In genomic region chr20:56513096-56513806, GRCh38 we compare ENCODE assay signal across 31 cellular contexts. TPM values are rescaled to one million over a fixed set of nuclear protein-coding genes. Genes with fewer than 3 reads are reported as not detected.
A peak's percentile ranks its signal among the peaks of the same experiment; 100 is the strongest.
DNase-seq lines count a peak whose midpoint lies in the region; ATAC-seq and TF ChIP-seq lines count a peak whose summit lies in the region.
"Had no signal": no experiment of that assay in that cellular context is flagged by ENCODE, and none has a peak within 500 bp of the region (broad histone marks: within the 10 kb centered on the region; RNA-seq: fewer than 3 reads in every experiment).

No MANE protein-coding gene starts in this region.

- H3K4me3 ChIP-seq in IMR-90 (ENCODE audit: insufficient read depth, low read depth, low read length) = no peak overlapping the region
- no peak overlapping the region for H3K4me3 ChIP-seq in epithelial cell of esophagus (ENCODE audit: low read length)
- H3K4me3 ChIP-seq in mesenchymal stem cell (ENCODE audit: insufficient read depth in 1 of 2, low read depth in 1 of 2, low read length in 2 of 2) = no peak overlapping the region
- H3K4me3 ChIP-seq: body of pancreas, thoracic aorta had no signal

- no peak overlapping the region for H3K4ac ChIP-seq in IMR-90 (ENCODE audit: low read depth, low read length)
- H3K4ac ChIP-seq in mesenchymal stem cell (ENCODE audit: low read depth in 1 of 2, low read length in 2 of 2) = no peak overlapping the region

- H2AK9ac ChIP-seq in IMR-90 (replicated peaks; ENCODE audit: low read depth, low read length, poor library complexity) = no peak overlapping the region

- POLR2A ChIA-PET in IMR-90 (lab: Charles Lee; ENCODE audit: unreplicated experiment) = no interaction called here
- POLR2A ChIA-PET in activated CD8-positive, alpha-beta T cell treated with anti-CD3 and anti-CD28 coated beads for 36 hours (lab: Charles Lee) = interaction anchor here (1.4 kb wide), 1 partner anchor 10 kb away, joined by 3 read pairs; no protein-coding TSS in a partner anchor

- H3K27me3 Mint-ChIP-seq in stimulated activated naive B cell treated with anti-CD40 and anti-IgM and Interleukin-4, amounts not matched to agents 10 μg/mL and 1 μg/mL and 100 μg/mL, for 72 hours = no peaks in the 10 kb centered on the region
- H3K27me3 Mint-ChIP-seq in activated CD8-positive, alpha-beta T cell treated with anti-CD3 and anti-CD28 coated beads for 36 hours = no peaks in the 10 kb centered on the region
- H3K27me3 Mint-ChIP-seq: activated CD4-positive, alpha-beta memory T cell treated with anti-CD3 and anti-CD28 coated beads for 36 hours; IgD-negative memory B cell; progenitor cell of endocrine pancreas; T-cell had no signal

- TF ChIP-seq CTCF in IMR-90 (conservative IDR thresholded peaks at IDR 0.05; ENCODE audit: low read depth, low read length) = no peak
- no peak for TF ChIP-seq CTCF in epithelial cell of esophagus (IDR thresholded peaks at IDR 0.05; ENCODE audit: insufficient read depth, low read depth, low read length, missing control alignments)
- no peak for TF ChIP-seq CTCF in activated CD8-positive, alpha-beta T cell treated with anti-CD3 and anti-CD28 coated beads for 36 hours (IDR thresholded peaks at IDR 0.05)

- H4K20me1 ChIP-seq in IMR-90 (ENCODE audit: insufficient read depth, low read length) = peaks cover 4% of the 10 kb centered on the region; the same call in 1 of the 2 replicates

- H3K36me3 Mint-ChIP-seq in stimulated activated naive B cell treated with anti-CD40 and anti-IgM and Interleukin-4, amounts not matched to agents 10 μg/mL and 1 μg/mL and 100 μg/mL, for 72 hours = peaks cover 34 to 61% of the 10 kb centered on the region in 2 donors
- H3K36me3 Mint-ChIP-seq in activated CD8-positive, alpha-beta T cell treated with anti-CD3 and anti-CD28 coated beads for 36 hours (ENCODE audit: low read depth) = peaks cover 23% of the 10 kb centered on the region

- 100% methylated on average over 2 of the region's 18 CpGs; no CpG with 5 or more reads in 1 of the 2 experiments for WGBS in IMR-90 (ENCODE audit: extremely low coverage in 2 of 2, insufficient read length in 1 of 2), 2 experiments
- 86% methylated on average over 18 of the region's 18 CpGs for WGBS in mesenchymal stem cell

- H3K4me2 ChIP-seq in IMR-90 (ENCODE audit: low read depth, low read length) = no peak overlapping the region
- H3K4me2 ChIP-seq in mesenchymal stem cell (ENCODE audit: low read length, poor library complexity, severe bottlenecking) = no peak overlapping the region

- H2AK5ac ChIP-seq in IMR-90 (ENCODE audit: low read depth, low read length) (no peak overlapping the region), mesenchymal stem cell (ENCODE audit: low read length, severe bottlenecking) (no peak overlapping the region)

- H2BK20ac ChIP-seq in IMR-90 (ENCODE audit: low read depth, low read length) = no peak overlapping the region

- H3K18ac ChIP-seq in IMR-90 (ENCODE audit: low read depth, low read length) = no peak overlapping the region
- no peak overlapping the region for H3K18ac ChIP-seq in mesenchymal stem cell (ENCODE audit: low read depth in 1 of 2, low read length in 2 of 2)

- H3K56ac ChIP-seq in IMR-90 (ENCODE audit: extremely low read depth, insufficient read depth, low read length) = no peak overlapping the region

- H4K8ac ChIP-seq in IMR-90 (ENCODE audit: low read depth in 2 of 2, low read length in 2 of 2) (no peak overlapping the region), mesenchymal stem cell (ENCODE audit: low read length) (peak overlapping the region; percentile 7)

- H3K27ac ChIP-seq in IMR-90 (ENCODE audit: insufficient read depth, low read length) (no peak overlapping the region), mesenchymal stem cell (ENCODE audit: low read length, poor library complexity, severe bottlenecking) (peak overlapping the region; percentile 59)
- H3K27ac ChIP-seq: body of pancreas, C4-2B, thoracic aorta had no signal

- no peak overlapping the region for H4K5ac ChIP-seq in IMR-90 (ENCODE audit: low read depth, low read length)

- H3K9me1 ChIP-seq in IMR-90 (ENCODE audit: insufficient read depth, low read length) = peaks cover 9% of the 10 kb centered on the region; the same call in 1 of the 2 replicates

- H2BK5ac ChIP-seq in IMR-90 (ENCODE audit: low read depth, low read length, poor library complexity, severe bottlenecking) (no peak overlapping the region), mesenchymal stem cell (ENCODE audit: low read depth, low read length, poor library complexity, severe bottlenecking) (no peak overlapping the region)

- H3K27me3 ChIP-seq in IMR-90 (ENCODE audit: control insufficient read depth, insufficient read depth, low read length) = no peaks in the 10 kb centered on the region
- no peaks in the 10 kb centered on the region for H3K27me3 ChIP-seq in mesenchymal stem cell (ENCODE audit: control insufficient read depth in 1 of 2, insufficient read depth in 1 of 2, low read length in 2 of 2)
- H3K27me3 ChIP-seq: body of pancreas had no signal

- H3K79me1 ChIP-seq in IMR-90 (ENCODE audit: low read depth in 1 of 2, low read length in 2 of 2) (peaks cover 6 to 25% of the 10 kb centered on the region in 2 experiments; a peak in 2 of 4 replicates), mesenchymal stem cell (replicated peaks; ENCODE audit: low read length, poor library complexity, severe bottlenecking) (peaks cover 16% of the 10 kb centered on the region)

- TF ChIP-seq RAD21 in IMR-90 (IDR thresholded peaks at IDR 0.05; ENCODE audit: low read length) = no peak

- intact Hi-C loops in IMR-90 (cut with micrococcal nuclease) = loop anchor here (5.0 kb wide), 1 partner anchor 1936 kb away; no protein-coding TSS in a partner anchor
- intact Hi-C loops in activated CD8-positive, alpha-beta T cell treated with anti-CD3 and anti-CD28 coated beads for 36 hours (cut with micrococcal nuclease) = loop anchor here (5.0 kb wide), 1 partner anchor 111 kb away; no protein-coding TSS in a partner anchor

- peaks cover 27% of the 10 kb centered on the region for H3K36me3 ChIP-seq in IMR-90 (ENCODE audit: control insufficient read depth, insufficient read depth, low read length)
- H3K36me3 ChIP-seq in mesenchymal stem cell (ENCODE audit: control insufficient read depth in 1 of 2, insufficient read depth in 2 of 2, low read depth in 1 of 2, low read length in 2 of 2) = peaks cover 31 to 43% of the 10 kb centered on the region in 2 experiments

- no peak for TF ChIP-seq POLR2A in IMR-90 (IDR thresholded peaks at IDR 0.05; ENCODE audit: low read depth, low read length)

- H2BK15ac ChIP-seq in IMR-90 (ENCODE audit: low read depth, low read length) (no peak overlapping the region), mesenchymal stem cell (ENCODE audit: low read depth, poor library complexity, severe bottlenecking) (no peak overlapping the region)

- no peak overlapping the region for H3K4me3 Mint-ChIP-seq in stimulated activated naive B cell treated with anti-CD40 and anti-IgM and Interleukin-4, amounts not matched to agents 10 μg/mL and 1 μg/mL and 100 μg/mL, for 72 hours
- H3K4me3 Mint-ChIP-seq in activated CD8-positive, alpha-beta T cell treated with anti-CD3 and anti-CD28 coated beads for 36 hours = no peak overlapping the region
- H3K4me3 Mint-ChIP-seq: activated CD4-positive, alpha-beta memory T cell treated with anti-CD3 and anti-CD28 coated beads for 36 hours; IgD-negative memory B cell; T-cell had no signal

- CTCF ChIA-PET in IMR-90 (lab: Yijun Ruan, JAX) = interaction anchor here (1.2 kb wide), 1 partner anchor 10 kb away, joined by 4 read pairs; no protein-coding TSS in a partner anchor
- CTCF ChIA-PET in activated CD8-positive, alpha-beta T cell treated with anti-CD3 and anti-CD28 coated beads for 36 hours (lab: Charles Lee) = no interaction called here

- H3K9me3 Mint-ChIP-seq in stimulated activated naive B cell treated with anti-CD40 and anti-IgM and Interleukin-4, amounts not matched to agents 10 μg/mL and 1 μg/mL and 100 μg/mL, for 72 hours = peaks cover 3 to 4% of the 10 kb centered on the region in 2 donors
- no peaks in the 10 kb centered on the region for H3K9me3 Mint-ChIP-seq in activated CD8-positive, alpha-beta T cell treated with anti-CD3 and anti-CD28 coated beads for 36 hours
- H3K9me3 Mint-ChIP-seq: activated CD4-positive, alpha-beta memory T cell treated with anti-CD3 and anti-CD28 coated beads for 36 hours had no signal

- no peak overlapping the region for H3K14ac ChIP-seq in IMR-90 (replicated peaks; ENCODE audit: low read depth, low read length)
- H3K14ac ChIP-seq in mesenchymal stem cell (ENCODE audit: low read length in 2 of 2) = no peak overlapping the region

- BruUV-seq in IMR-90 (replicated peaks; lab: Mats Ljungman, UMichigan) = no TSS peak

- no peak overlapping the region for H2BK12ac ChIP-seq in mesenchymal stem cell (ENCODE audit: low read length in 2 of 2)

- peaks cover 2% of the 10 kb centered on the region; the same call in 1 of the 2 replicates for H3K4me1 ChIP-seq in IMR-90 (ENCODE audit: control insufficient read depth, insufficient read depth, low read length)
- H3K4me1 ChIP-seq in mesenchymal stem cell (ENCODE audit: control insufficient read depth, insufficient read depth, low read depth, low read length) = peaks cover 16% of the 10 kb centered on the region
- H3K4me1 ChIP-seq: body of pancreas had no signal

- H3K9ac ChIP-seq in IMR-90 (ENCODE audit: low read depth, low read length) (no peak overlapping the region), mesenchymal stem cell (ENCODE audit: low read length) (no peak overlapping the region)

- H3K27ac Mint-ChIP-seq in stimulated activated naive B cell treated with anti-CD40 and anti-IgM and Interleukin-4, amounts not matched to agents 10 μg/mL and 1 μg/mL and 100 μg/mL, for 72 hours = peak overlapping the region; percentile 51
- no peak overlapping the region for H3K27ac Mint-ChIP-seq in activated CD8-positive, alpha-beta T cell treated with anti-CD3 and anti-CD28 coated beads for 36 hours
- H3K27ac Mint-ChIP-seq: activated CD4-positive, alpha-beta memory T cell treated with anti-CD3 and anti-CD28 coated beads for 36 hours; IgD-negative memory B cell; T-cell had no signal

- H3K23ac ChIP-seq in IMR-90 (ENCODE audit: low read depth, low read length) = no peak overlapping the region
- no peak overlapping the region for H3K23ac ChIP-seq in mesenchymal stem cell (ENCODE audit: low read length in 2 of 2)

- no peaks in the 10 kb centered on the region for H3K4me1 Mint-ChIP-seq in stimulated activated naive B cell treated with anti-CD40 and anti-IgM and Interleukin-4, amounts not matched to agents 10 μg/mL and 1 μg/mL and 100 μg/mL, for 72 hours
- H3K4me1 Mint-ChIP-seq in activated CD8-positive, alpha-beta T cell treated with anti-CD3 and anti-CD28 coated beads for 36 hours (ENCODE audit: low read depth) = no peaks in the 10 kb centered on the region

- H2BK120ac ChIP-seq in IMR-90 (ENCODE audit: low read depth, low read length) = no peak overlapping the region
- no peak overlapping the region for H2BK120ac ChIP-seq in mesenchymal stem cell (ENCODE audit: low read depth, low read length)

- dilution Hi-C loops in IMR-90 (cut with HindIII; ENCODE audit: low sequenced_read_pairs, unreplicated experiment) = no loop called here

- H2AFZ ChIP-seq in IMR-90 (replicated peaks; ENCODE audit: low read length, poor library complexity) (no peak overlapping the region), mesenchymal stem cell (ENCODE audit: low read depth, low read length) (no peak overlapping the region)

- ATAC-seq in IMR-90 (ENCODE audit: low read depth) = peak; percentile 39; the same call in 1 of the 2 replicates
- no peak for ATAC-seq in stimulated activated naive B cell treated with anti-CD40 and anti-IgM and Interleukin-4, amounts not matched to agents 10 μg/mL and 1 μg/mL and 100 μg/mL, for 72 hours (replicated peaks)
- ATAC-seq in activated CD8-positive, alpha-beta T cell treated with anti-CD3 and anti-CD28 coated beads for 36 hours = no peak
- ATAC-seq: body of pancreas, T-cell had no signal

- in situ Hi-C loops in IMR-90 (cut with MboI; ENCODE audit: low sequenced_read_pairs) = no loop called here

- H4K91ac ChIP-seq in IMR-90 (ENCODE audit: insufficient read depth, low read depth, low read length) (no peak overlapping the region), mesenchymal stem cell (ENCODE audit: low read length) (no peak overlapping the region)

- DNase-seq in IMR-90 (peak; percentile 7), epithelial cell of esophagus (ENCODE audit: low read depth) (peak; percentile 7), mesenchymal stem cell (no peak), NCI-H226 (no peak), NCI-H446 treated with DMSO at 0.1 percent for 48 hours (lab: John Stamatoyannopoulos, UW) (no peak)
- DNase-seq in stimulated activated naive B cell treated with anti-CD40 and anti-IgM and Interleukin-4, amounts not matched to agents 10 μg/mL and 1 μg/mL and 100 μg/mL, for 72 hours = no peak
- DNase-seq in activated CD8-positive, alpha-beta T cell treated with anti-CD3 and anti-CD28 coated beads for 36 hours = no peak
- no peak for DNase-seq in activated CD4-positive, alpha-beta T cell treated with anti-CD3 and anti-CD28 coated beads for 48 hours
- DNase-seq: activated CD4-positive, alpha-beta memory T cell treated with anti-CD3 and anti-CD28 coated beads for 36 hours; activated CD4-positive, CD25-positive, alpha-beta regulatory T cell; activated effector memory CD4-positive, alpha-beta T cell treated with anti-CD3 and anti-CD28 coated beads, Interleukin-2, amount 50 U/mL, for 16 hours; body of pancreas; Calu3; DMS79 treated with DMSO at 0.1 percent for 48 hours; GOT3; mammary epithelial cell; NCI-H1092 treated with DMSO at 0.1 percent for 48 hours; NCI-H2029; stimulated activated CD4-positive, alpha-beta T cell treated with anti-CD3 and anti-CD28 coated beads, Interleukin-15, amount 100 ng/mL, for 24 hours; stimulated activated naive CD4-positive, alpha-beta T cell treated with Interleukin-2 at 50 U/mL for 16 hours; T-cell had no signal

- H3K9me3 ChIP-seq in IMR-90 (ENCODE audit: control insufficient read depth, insufficient read depth, low read length) = no peaks in the 10 kb centered on the region
- H3K9me3 ChIP-seq in mesenchymal stem cell (ENCODE audit: control insufficient read depth, low read length) = no peaks in the 10 kb centered on the region
- H3K9me3 ChIP-seq: body of pancreas, thoracic aorta had no signal

RNA-seq across cellular contexts. Expression of gene FAM209A, which starts 11.3 kb away (rescaled TPM):
- 0.18 TPM in 1 of 2 replicates, not detected in the other for total RNA-seq in IMR-90 (2012; rRNA removed)
- polyA plus RNA-seq in IMR-90 (2012; rRNA removed) = 0.20 and 0.22 TPM in 2 replicates
- 0.07 TPM in 1 of 2 replicates, not detected in the other for polyA plus RNA-seq in IMR-90 (2012; cell fraction: cytosol; rRNA removed)
- 0.91 and 0.95 TPM in 2 replicates for polyA plus RNA-seq in IMR-90 (2012; cell fraction: nucleus; rRNA removed; ENCODE audit: low replicate concordance)
- 0.06 TPM for polyA plus RNA-seq in mesenchymal stem cell (2013, experiment 1 of 2)
- polyA plus RNA-seq in mesenchymal stem cell (2013, experiment 2 of 2) = 0.10 TPM
- total RNA-seq in activated CD8-positive, alpha-beta T cell treated with anti-CD3 and anti-CD28 coated beads for 36 hours = 1 to 10 TPM in 1 of 2 experiments, under 1 TPM in 1; 0.83 to 1.1 TPM
- total RNA-seq: body of pancreas, cerebellum, kidney epithelial cell, myocyte, progenitor cell of endocrine pancreas, SK-MEL-5, thoracic aorta had no signal
- polyA plus RNA-seq: IgD-negative memory B cell, mammary epithelial cell had no signal

RNA-seq across cellular contexts. Expression of gene FAM209B, which starts 19.8 kb away (rescaled TPM):
- not detected in 2 replicates for total RNA-seq in IMR-90 (2012; rRNA removed)
- polyA plus RNA-seq in IMR-90 (2012; rRNA removed) = 0.24 and 0.32 TPM in 2 replicates
- polyA plus RNA-seq in IMR-90 (2012; cell fraction: cytosol; rRNA removed) = not detected in 2 replicates
- polyA plus RNA-seq in IMR-90 (2012; cell fraction: nucleus; rRNA removed; ENCODE audit: low replicate concordance) = 0.32 and 0.77 TPM in 2 replicates
- 0.44 TPM for polyA plus RNA-seq in mesenchymal stem cell (2013, experiment 1 of 2)
- 0.22 TPM for polyA plus RNA-seq in mesenchymal stem cell (2013, experiment 2 of 2)
- total RNA-seq in activated CD8-positive, alpha-beta T cell treated with anti-CD3 and anti-CD28 coated beads for 36 hours = 1 to 10 TPM in 1 of 2 experiments, not detected in 1; 1.0 TPM
- total RNA-seq: body of pancreas, Calu3, cerebellum, endothelial cell of umbilical vein, kidney epithelial cell, mammary epithelial cell, myocyte, progenitor cell of endocrine pancreas, RPMI7951, SK-MEL-5, thoracic aorta had no signal

RNA-seq across cellular contexts. Expression of gene RTF2, which starts 44.8 kb away (rescaled TPM):
- total RNA-seq in IMR-90 (2012; rRNA removed) = 109 and 118 TPM in 2 replicates
- 98.4 and 102 TPM in 2 replicates for polyA plus RNA-seq in IMR-90 (2012; rRNA removed)
- polyA plus RNA-seq in IMR-90 (2012; cell fraction: cytosol; rRNA removed) = 73.2 and 76.9 TPM in 2 replicates
- polyA plus RNA-seq in IMR-90 (2012; cell fraction: nucleus; rRNA removed; ENCODE audit: low replicate concordance) = 59.0 and 86.9 TPM in 2 replicates
- 64.8 TPM for polyA plus RNA-seq in mesenchymal stem cell (2013, experiment 1 of 2)
- 64.7 TPM for polyA plus RNA-seq in mesenchymal stem cell (2013, experiment 2 of 2)
- total RNA-seq in activated CD8-positive, alpha-beta T cell treated with anti-CD3 and anti-CD28 coated beads for 36 hours = 10 to 100 TPM; 72.0 to 76.7 TPM

Comparison
In these comparisons a context has a peak if more than half of its experiments do, and no peak if none do; other contexts are left out.
1. DNase-seq: peak in IMR-90 (single experiment) and epithelial cell of esophagus (single experiment); none in mesenchymal stem cell (single experiment), stimulated activated naive B cell treated with anti-CD40 and anti-IgM and Interleukin-4, amounts not matched to agents 10 μg/mL and 1 μg/mL and 100 μg/mL, for 72 hours (single experiment), activated CD8-positive, alpha-beta T cell treated with anti-CD3 and anti-CD28 coated beads for 36 hours (single experiment), NCI-H226 (single experiment), activated CD4-positive, alpha-beta T cell treated with anti-CD3 and anti-CD28 coated beads for 48 hours (single experiment) and NCI-H446 treated with DMSO at 0.1 percent for 48 hours (single experiment).